In genomic region chr1:161071886-161072371, GRCh38 we compare ENCODE assay signal across 9 cellular contexts. TPM values are rescaled to one million over a fixed set of nuclear protein-coding genes. Genes with fewer than 3 reads are reported as not detected.
DNase-seq lines count a peak whose midpoint lies in the region; ATAC-seq and TF ChIP-seq lines count a peak whose summit lies in the region.
"Had no signal": no experiment of that assay in that cellular context is flagged by ENCODE, and none has a peak within 500 bp of the region (broad histone marks: within the 10 kb centered on the region; RNA-seq: fewer than 3 reads in every experiment).

No MANE protein-coding gene starts in this region.

- POLR2A ChIA-PET in CD8-positive, alpha-beta memory T cell (lab: Charles Lee): interaction anchor here (1.0 kb wide), 1 partner anchor 26 kb away, joined by 3 read pairs; no protein-coding TSS in a partner anchor

- no peaks in the 10 kb centered on the region for H3K36me3 ChIP-seq in CD8-positive, alpha-beta memory T cell (ENCODE audit: insufficient read depth, low read length)
- H3K36me3 ChIP-seq: SJSA1 had no signal

- DNase-seq in CD8-positive, alpha-beta memory T cell: peak in 4 of 5 donors; percentile 24 to 66 (median 41)
- peak; percentile 79 for DNase-seq in HT-29 (ENCODE audit: low spot score)
- DNase-seq in T-helper 1 cell: peak in 4 of 5 donors; percentile 29 to 48 (median 34)
- peak; percentile 30 for DNase-seq in left kidney (ENCODE audit: low read depth, low spot score)
- peak; percentile 33 for DNase-seq in stromal cell of bone marrow (ENCODE audit: low read depth)

- peaks cover 0 to 25% (median 1%) of the 10 kb centered on the region in 3 donors for H3K36me3 Mint-ChIP-seq in CD8-positive, alpha-beta memory T cell
- H3K36me3 Mint-ChIP-seq in brain: no peaks in the 10 kb centered on the region

- CTCF ChIA-PET in CD8-positive, alpha-beta memory T cell (lab: Charles Lee): interaction anchor here (0.6 to 10.9 kb wide), 13 partner anchors 10 to 94 kb away, joined by 3 to 128 read pairs (median 6); partner anchors contain the start of genes F11R, KLHDC9, NIT1 and PFDN2

- peaks cover 0 to 2% of the 10 kb centered on the region in 2 donors for H3K27me3 Mint-ChIP-seq in CD8-positive, alpha-beta memory T cell
- peaks cover 27% of the 10 kb centered on the region for H3K27me3 Mint-ChIP-seq in brain

- peaks cover 34% of the 10 kb centered on the region for H3K4me1 ChIP-seq in CD8-positive, alpha-beta memory T cell (ENCODE audit: insufficient read depth, low read length)
- H3K4me1 ChIP-seq: SJSA1 had no signal

- peak overlapping the region in 7 of 8 donors; percentile 17 to 88 (median 70) for H3K27ac Mint-ChIP-seq in CD8-positive, alpha-beta memory T cell
- H3K27ac Mint-ChIP-seq in brain: peak overlapping the region in 1 of 5 experiments; percentile 93

- no peak overlapping the region for H3K27ac ChIP-seq in CD8-positive, alpha-beta memory T cell (ENCODE audit: low read depth, low read length)
- H3K27ac ChIP-seq: SJSA1 had no signal

- no peak for ATAC-seq in GM19467 (IDR thresholded peaks at IDR 0.05; ENCODE audit: unreplicated experiment)
- no peak for ATAC-seq in GM19452 (IDR thresholded peaks at IDR 0.05; ENCODE audit: unreplicated experiment)

- peak; percentile 48 to 58 for TF ChIP-seq CTCF in brain (conservative IDR thresholded peaks at IDR 0.05)

- peak overlapping the region in 1 of 7 donors; percentile 59 for H3K4me3 Mint-ChIP-seq in CD8-positive, alpha-beta memory T cell
- H3K4me3 Mint-ChIP-seq in brain: no peak overlapping the region

- H3K9me3 ChIP-seq in CD8-positive, alpha-beta memory T cell (ENCODE audit: low read length): no peaks in the 10 kb centered on the region
- H3K9me3 ChIP-seq: SJSA1 had no signal

- peaks cover 33 to 42% (median 41%) of the 10 kb centered on the region in 3 donors for H3K4me1 Mint-ChIP-seq in CD8-positive, alpha-beta memory T cell
- no peaks in the 10 kb centered on the region for H3K4me1 Mint-ChIP-seq in brain

- H3K27me3 ChIP-seq in CD8-positive, alpha-beta memory T cell (ENCODE audit: insufficient read depth, low read length, poor library complexity, severe bottlenecking): no peaks in the 10 kb centered on the region
- H3K27me3 ChIP-seq: SJSA1 had no signal

- no peaks in the 10 kb centered on the region for H3K9me3 Mint-ChIP-seq in CD8-positive, alpha-beta memory T cell
- peaks cover 0 to 2% (median 0%) of the 10 kb centered on the region in 5 experiments for H3K9me3 Mint-ChIP-seq in brain

- H3K4me3 ChIP-seq in CD8-positive, alpha-beta memory T cell (ENCODE audit: low read length): no peak overlapping the region
- H3K4me3 ChIP-seq: SJSA1 had no signal

RNA-seq across cellular contexts. Expression of gene ARHGAP30, which starts 2.2 kb away (rescaled TPM):
- 100 to 1,000 TPM; 147 to 149 TPM for total RNA-seq in CD8-positive, alpha-beta memory T cell
- 213 TPM for polyA plus RNA-seq in CD8-positive, alpha-beta memory T cell
- 0.58 and 0.86 TPM in 2 replicates for total RNA-seq in HT-29 (2014; rRNA removed; shearing (Covaris generic))
- 0.93 TPM for polyA plus RNA-seq in brain (ENCODE audit: insufficient read depth, low read depth, low replicate concordance)
- total RNA-seq: SJSA1 had no signal

RNA-seq across cellular contexts. Expression of gene NECTIN4, which starts 17.4 kb away (rescaled TPM):
- total RNA-seq in CD8-positive, alpha-beta memory T cell: under 1 TPM; 0.09 TPM
- polyA plus RNA-seq in CD8-positive, alpha-beta memory T cell: not detected
- 8.6 and 10.4 TPM in 2 replicates for total RNA-seq in HT-29 (2014; rRNA removed; shearing (Covaris generic))
- not detected for polyA plus RNA-seq in brain (ENCODE audit: insufficient read depth, low read depth, low replicate concordance)

RNA-seq across cellular contexts. Expression of gene USF1, which starts 26.2 kb away (rescaled TPM):
- 10 to 100 TPM; 63.3 to 67.7 TPM for total RNA-seq in CD8-positive, alpha-beta memory T cell
- polyA plus RNA-seq in CD8-positive, alpha-beta memory T cell: 6.7 TPM
- total RNA-seq in HT-29 (2014; rRNA removed; shearing (Covaris generic)): 78.4 and 79.3 TPM in 2 replicates
- polyA plus RNA-seq in brain (ENCODE audit: insufficient read depth, low read depth, low replicate concordance): 34.8 TPM

RNA-seq across cellular contexts. Expression of gene KLHDC9, which starts 26.2 kb away (rescaled TPM):
- under 1 TPM; 0.42 to 0.49 TPM for total RNA-seq in CD8-positive, alpha-beta memory T cell
- polyA plus RNA-seq in CD8-positive, alpha-beta memory T cell: not detected
- total RNA-seq in HT-29 (2014; rRNA removed; shearing (Covaris generic)): 3.8 and 5.5 TPM in 2 replicates
- polyA plus RNA-seq in brain (ENCODE audit: insufficient read depth, low read depth, low replicate concordance): 27.7 TPM
- total RNA-seq: SJSA1 had no signal

RNA-seq across cellular contexts. Expression of gene TSTD1, which starts 33.2 kb away (rescaled TPM):
- 10 to 100 TPM; 40.2 to 46.1 TPM for total RNA-seq in CD8-positive, alpha-beta memory T cell
- 288 TPM for polyA plus RNA-seq in CD8-positive, alpha-beta memory T cell
- 121 and 139 TPM in 2 replicates for total RNA-seq in HT-29 (2014; rRNA removed; shearing (Covaris generic))
- polyA plus RNA-seq in brain (ENCODE audit: insufficient read depth, low read depth, low replicate concordance): 134 TPM

Comparison
In these comparisons a context has a peak if more than half of its experiments do, and no peak if none do; other contexts are left out.
1. RNA of gene ARHGAP30, which starts 2.2 kb away (total RNA-seq): 147 to 149 TPM in CD8-positive, alpha-beta memory T cell; 0.58 to 0.86 TPM in HT-29; every median in the first group is over 10 times any median in the second.
2. Peak in every context shown above with its lines, with median percentiles within 50 percentile points of each other: DNase-seq.